14 cellular contexts compared by ENCODE assay signal in the genomic region with DNA sequence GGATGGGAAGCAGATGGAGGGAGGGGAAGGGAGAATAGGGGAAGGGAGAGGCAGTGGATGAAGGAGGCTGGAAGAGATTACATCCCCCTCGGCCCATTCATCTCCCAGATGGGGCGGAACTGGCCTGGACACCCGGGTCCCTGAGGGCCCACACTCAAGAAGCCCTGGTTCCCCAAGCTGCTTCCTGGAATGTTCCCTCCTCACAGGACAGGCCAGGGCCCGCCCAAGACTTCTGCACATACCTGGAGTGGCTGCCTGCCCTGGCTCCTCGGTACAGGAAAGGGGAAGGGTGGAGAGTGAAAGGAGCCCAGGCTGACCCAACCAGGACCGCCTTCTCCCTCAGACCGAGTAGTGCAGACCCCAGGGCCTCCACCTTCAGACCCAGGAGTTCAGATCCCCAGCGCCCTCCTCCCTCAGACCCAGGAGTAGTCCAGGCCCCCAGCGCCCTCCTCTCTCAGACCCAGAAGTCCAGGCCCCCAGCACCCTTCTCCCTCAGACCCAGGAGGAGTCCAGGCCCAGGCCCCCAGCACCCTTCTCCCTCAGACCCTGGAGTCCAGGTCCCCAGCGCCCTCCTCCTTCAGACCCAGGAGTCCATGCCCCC. TPM values are rescaled to one million over a fixed set of nuclear protein-coding genes. Genes with fewer than 3 reads are reported as not detected.
DNase-seq lines count a peak whose midpoint lies in the region; ATAC-seq and TF ChIP-seq lines count a peak whose summit lies in the region.
"Had no signal": no experiment of that assay in that cellular context is flagged by ENCODE, and none has a peak within 500 bp of the region (broad histone marks: within the 10 kb centered on the region; RNA-seq: fewer than 3 reads in every experiment).

No MANE protein-coding gene starts in this region.

- peak overlapping the region; percentile 44 for H3K4me2 ChIP-seq in skeletal muscle satellite cell (ENCODE audit: low read length)

- no peak overlapping the region for H3K27ac Mint-ChIP-seq in effector memory CD8-positive, alpha-beta T cell

- no peaks in the 10 kb centered on the region for H3K9me3 Mint-ChIP-seq in effector memory CD8-positive, alpha-beta T cell

- peaks cover 67 to 83% of the 10 kb centered on the region in 2 donors for H3K27me3 Mint-ChIP-seq in effector memory CD8-positive, alpha-beta T cell

- DNase-seq in GM20000 (ENCODE audit: low spot score) (peak; percentile 28), DMS79 (lab: John Stamatoyannopoulos, UW) (no peak), NCI-H1694 treated with DMSO at 0.1 percent for 48 hours (lab: John Stamatoyannopoulos, UW) (no peak), SK-N-DZ (ENCODE audit: low spot score) (no peak)
- DNase-seq in effector memory CD8-positive, alpha-beta T cell: no peak
- DNase-seq: activated CD4-positive, CD25-positive, alpha-beta regulatory T cell treated with anti-CD3 and anti-CD28 coated beads, Interleukin-2, amount 50 U/mL, for 72 hours; NCI-H446 treated with DMSO at 0.1 percent for 48 hours had no signal

- no peak for TF ChIP-seq CTCF in GM20000 (IDR thresholded peaks at IDR 0.05; ENCODE audit: extremely low read depth, missing control alignments)
- TF ChIP-seq CTCF in VCaP (conservative IDR thresholded peaks at IDR 0.05): no peak

- peak overlapping the region; percentile 57; the same call in 1 of the 2 replicates for H3K27ac ChIP-seq in VCaP
- no peak overlapping the region for H3K27ac ChIP-seq in iPS-20b (ENCODE audit: low read length)
- H3K27ac ChIP-seq: SJSA1 had no signal

- ATAC-seq in effector memory CD8-positive, alpha-beta T cell (replicated peaks): no peak

- peaks cover 0 to 2% of the 10 kb centered on the region in 2 donors for H3K4me1 Mint-ChIP-seq in effector memory CD8-positive, alpha-beta T cell (ENCODE audit: low read depth in 2 of 2)

- H3K27me3 ChIP-seq in iPS-20b (ENCODE audit: insufficient read depth, low read length) (peaks cover 52% of the 10 kb centered on the region), skeletal muscle satellite cell (ENCODE audit: control insufficient read depth, insufficient read depth, low read length) (peaks cover 21% of the 10 kb centered on the region)

- H3K9me3 ChIP-seq in iPS-20b (ENCODE audit: insufficient read depth, low read depth, low read length) (no peaks in the 10 kb centered on the region), skeletal muscle satellite cell (replicated peaks; ENCODE audit: low read length) (no peaks in the 10 kb centered on the region)

- peaks cover 3% of the 10 kb centered on the region for H3K36me3 Mint-ChIP-seq in effector memory CD8-positive, alpha-beta T cell (ENCODE audit: insufficient read depth)

- peaks cover 17% of the 10 kb centered on the region for H3K4me1 ChIP-seq in iPS-20b (ENCODE audit: insufficient read depth, low read length)
- H3K4me1 ChIP-seq in skeletal muscle satellite cell (ENCODE audit: control insufficient read depth, insufficient read depth, low read length): peaks cover 5% of the 10 kb centered on the region
- H3K4me1 ChIP-seq: SJSA1 had no signal

- H3K4me3 Mint-ChIP-seq in effector memory CD8-positive, alpha-beta T cell: no peak overlapping the region

- H3K9ac ChIP-seq in iPS-20b (ENCODE audit: low read depth, low read length) (no peak overlapping the region), skeletal muscle satellite cell (ENCODE audit: low read depth, low read length) (no peak overlapping the region)

- H3K36me3 ChIP-seq in iPS-20b (ENCODE audit: insufficient read depth, low read depth, low read length): no peaks in the 10 kb centered on the region
- H3K36me3 ChIP-seq in skeletal muscle satellite cell (ENCODE audit: insufficient read depth, low read length): no peaks in the 10 kb centered on the region
- H3K36me3 ChIP-seq: SJSA1 had no signal

- H3K4me3 ChIP-seq in iPS-20b (ENCODE audit: low read length): peak overlapping the region; percentile 48; the same call in 1 of the 2 replicates
- H3K4me3 ChIP-seq in skeletal muscle satellite cell (ENCODE audit: low read length): no peak overlapping the region
- H3K4me3 ChIP-seq: SJSA1 had no signal

RNA-seq across cellular contexts. Expression of gene NTF4, which starts 0.5 kb away (rescaled TPM):
- total RNA-seq in skeletal muscle satellite cell (2012; rRNA removed): not detected in 2 replicates
- not detected in 2 replicates for polyA plus RNA-seq in SK-N-DZ (2014; cell fraction: cytosol; rRNA removed)
- not detected in 2 replicates for polyA plus RNA-seq in SK-N-DZ (2014; cell fraction: nucleus; rRNA removed)
- total RNA-seq: SJSA1 had no signal

RNA-seq across cellular contexts. Expression of gene CGB7, which starts 6.6 kb away (rescaled TPM):
- under 0.01 and 1.0 TPM in 2 replicates for total RNA-seq in skeletal muscle satellite cell (2012; rRNA removed)
- polyA plus RNA-seq in SK-N-DZ (2014; cell fraction: cytosol; rRNA removed): 0.03 TPM in 1 of 2 replicates, not detected in the other
- polyA plus RNA-seq in SK-N-DZ (2014; cell fraction: nucleus; rRNA removed): 1.0 and 2.3 TPM in 2 replicates

RNA-seq across cellular contexts. Expression of gene KCNA7, which starts 8.4 kb away (rescaled TPM):
- total RNA-seq in skeletal muscle satellite cell (2012; rRNA removed): not detected in 2 replicates
- not detected in 2 replicates for polyA plus RNA-seq in SK-N-DZ (2014; cell fraction: cytosol; rRNA removed)
- polyA plus RNA-seq in SK-N-DZ (2014; cell fraction: nucleus; rRNA removed): not detected in 2 replicates
- total RNA-seq: M059J, SJSA1 had no signal

RNA-seq across cellular contexts. Expression of gene CGB8, which starts 15.2 kb away (rescaled TPM):
- total RNA-seq in skeletal muscle satellite cell (2012; rRNA removed): not detected in 2 replicates
- polyA plus RNA-seq in SK-N-DZ (2014; cell fraction: cytosol; rRNA removed): not detected in 2 replicates
- not detected in 2 replicates for polyA plus RNA-seq in SK-N-DZ (2014; cell fraction: nucleus; rRNA removed)
- total RNA-seq: lower leg skin, right cardiac atrium had no signal
- polyA plus RNA-seq: right cardiac atrium had no signal

RNA-seq across cellular contexts. Expression of gene CGB5, which starts 20.5 kb away (rescaled TPM):
- 1.1 TPM in 1 of 2 replicates, not detected in the other for total RNA-seq in skeletal muscle satellite cell (2012; rRNA removed)
- polyA plus RNA-seq in SK-N-DZ (2014; cell fraction: cytosol; rRNA removed): not detected in 2 replicates
- not detected in 2 replicates for polyA plus RNA-seq in SK-N-DZ (2014; cell fraction: nucleus; rRNA removed)
- total RNA-seq: lower leg skin, right cardiac atrium, SJSA1 had no signal
- polyA plus RNA-seq: right cardiac atrium had no signal
